Comparison of ENCODE assay signal across 8 cellular contexts in genomic region chr9:70411930-70412677, GRCh38. TPM values are rescaled to one million over a fixed set of nuclear protein-coding genes. Genes with fewer than 3 reads are reported as not detected.
DNase-seq lines count a peak whose midpoint lies in the region; ATAC-seq, FAIRE-seq and TF ChIP-seq lines count a peak whose summit lies in the region.

No MANE protein-coding gene starts in this region.

- DNase-seq in SIG-M5 treated with dmso at 0.1 percent for 504 hours (lab: John Stamatoyannopoulos, UW; ENCODE audit: unreplicated experiment) (peak; percentile 50), SIG-M5 (lab: John Stamatoyannopoulos, UW) (no peak), T-helper 9 cell (peak; percentile 71), GM12878 (ENCODE audit: low read depth, low spot score) (peak; percentile 51)

- peak overlapping the region; percentile 51 for H3K9ac ChIP-seq in GM12878 (ENCODE audit: control insufficient read depth, insufficient read depth, low read length)

- SMC1A ChIA-PET in GM12878 (lab: Charles Lee; ENCODE audit: uncharacterized antibody, unreplicated experiment): interaction anchor here (0.6 to 1.9 kb wide), 4 partner anchors 12 to 151 kb away, joined by 3 to 4 read pairs (median 4); no protein-coding TSS in a partner anchor

- in situ Hi-C loops in GM12878 (cut with MboI): loop anchor here (25.0 kb wide), 2 partner anchors 1500 to 1775 kb away; partner anchors contain the start of genes ABHD17B and C9orf85

- H3K27ac ChIP-seq in GM12878 (ENCODE audit: control insufficient read depth, insufficient read depth): peak overlapping the region; percentile 40
- H3K27ac ChIP-seq in skin epidermis: peak overlapping the region; percentile 90 to 100 (median 97)

- 0 out of 2 replicates have a peak, but pooled peaks cover 2% of the 10 kb centered on the region for H3K79me2 ChIP-seq in GM12878 (ENCODE audit: control insufficient read depth, insufficient read depth, low read length)

- no peaks in the 10 kb centered on the region for H4K20me1 ChIP-seq in GM12878 (ENCODE audit: control insufficient read depth, insufficient read depth)

- BruUV-seq in GM12878 (replicated peaks; lab: Mats Ljungman, UMichigan): no TSS peak

- intact Hi-C loops in GM12878 (cut with micrococcal nuclease; ENCODE audit: unreplicated experiment): loop anchor here (5.0 kb wide), 4 partner anchors 70 to 190 kb away; no protein-coding TSS in a partner anchor

- H3K4me3 ChIP-seq in GM12878 (peak overlapping the region; percentile 81), iPS-11a (ENCODE audit: low read depth, low read length) (peak overlapping the region; percentile 63), skin epidermis (peak overlapping the region; percentile 65 to 89 (median 77))

- no peak for TF ChIP-seq RAD21 in GM12878 (IDR thresholded peaks at IDR 0.05; ENCODE audit: insufficient read depth, low read depth, low read length)

- H3K9me3 ChIP-seq in GM12878 (replicated peaks; ENCODE audit: control insufficient read depth, insufficient read depth, low read length): no peaks in the 10 kb centered on the region

- no peaks in the 10 kb centered on the region for H3K27me3 ChIP-seq in GM12878 (replicated peaks in 1 of 2; ENCODE audit: control insufficient read depth in 2 of 2, insufficient read depth in 2 of 2, low read length in 1 of 2)

- ATAC-seq in HG03432 (IDR thresholded peaks at IDR 0.05; ENCODE audit: unreplicated experiment) (peak; percentile 32), GM12878 (peak; percentile 48), GM19397 (IDR thresholded peaks at IDR 0.05; ENCODE audit: unreplicated experiment) (no peak)

- RAD21 ChIA-PET in GM12878 (lab: Charles Lee; ENCODE audit: unreplicated experiment): interaction anchor here (1.0 to 2.2 kb wide), 3 partner anchors 8 to 190 kb away, joined by 3 to 7 read pairs (median 5); no protein-coding TSS in a partner anchor

- CTCF ChIA-PET in GM12878 (lab: Yijun Ruan, JAX): interaction anchor here (1.1 to 1.3 kb wide), 3 partner anchors 71 to 148 kb away, joined by 3 to 4 read pairs (median 4); no protein-coding TSS in a partner anchor

- H2AFZ ChIP-seq in GM12878 (ENCODE audit: control insufficient read depth, low read depth, low read length): peak overlapping the region; percentile 83

- no peak for TF ChIP-seq POLR2A in GM12878 (IDR thresholded peaks at IDR 0.05; ENCODE audit: low read depth, low read length)

- FAIRE-seq in GM12878 (lab: Jason Lieb, UNC): peak; percentile 72

- no peaks in the 10 kb centered on the region for H3K36me3 ChIP-seq in GM12878 (ENCODE audit: control insufficient read depth in 2 of 2, insufficient read depth in 2 of 2, low read length in 1 of 2)

- TF ChIP-seq CTCF in GM12878 (IDR thresholded peaks at IDR 0.05 in 2 of 3, conservative IDR thresholded peaks at IDR 0.05 in 1 of 3; ENCODE audit: control insufficient read depth in 2 of 3, extremely low read depth in 1 of 3, insufficient read depth in 1 of 3, low read depth in 3 of 3, low read length in 3 of 3): no peak

- 3% methylated on average over 34 of the region's 34 CpGs for WGBS in GM12878 (ENCODE audit: insufficient coverage, insufficient replicate concordance, low lambda C conversion rate, missing lambda C conversion rate)

- TF ChIP-seq EP300 in GM12878 (IDR thresholded peaks at IDR 0.05; ENCODE audit: borderline replicate concordance in 1 of 2, control insufficient read depth in 1 of 2, low read depth in 2 of 2, low read length in 2 of 2): no peak

- H3K4me2 ChIP-seq in GM12878 (ENCODE audit: control insufficient read depth, insufficient read depth): peak overlapping the region; percentile 100

- POLR2A ChIA-PET in GM12878 (lab: Charles Lee): interaction anchor here (0.5 to 2.2 kb wide), 6 partner anchors 8 to 24 kb away, joined by 3 to 9 read pairs (median 4); no protein-coding TSS in a partner anchor

- peaks cover 18% of the 10 kb centered on the region for H3K4me1 ChIP-seq in GM12878 (ENCODE audit: control insufficient read depth, insufficient read depth, low read length)

TF ChIP-seq in GM12878, 131 proteins besides CTCF, POLR2A, EP300 and RAD21 (continues in another document):
- no peak for TF ChIP-seq ASH2L (IDR thresholded peaks at IDR 0.05; ENCODE audit: borderline replicate concordance, low read depth)
- no peak for TF ChIP-seq ZZZ3 (IDR thresholded peaks at IDR 0.05; ENCODE audit: control insufficient read depth, insufficient read length, low read depth)
- no peak for TF ChIP-seq ATF3 (IDR thresholded peaks at IDR 0.05; ENCODE audit: borderline replicate concordance, extremely low read depth, low read depth, low read length)
- TF ChIP-seq CBX3 (IDR thresholded peaks at IDR 0.05; ENCODE audit: borderline replicate concordance, low read depth): no peak
- no peak for TF ChIP-seq SREBF1 (IDR thresholded peaks at IDR 0.05; ENCODE audit: low read length)
- 0 out of 2 replicates have a peak, but pooled peaks have one; percentile 6 for TF ChIP-seq NKRF (conservative IDR thresholded peaks at IDR 0.05)
- TF ChIP-seq SREBF2 (IDR thresholded peaks at IDR 0.05; ENCODE audit: low read length): no peak
- TF ChIP-seq E2F4 (IDR thresholded peaks at IDR 0.05; ENCODE audit: low read depth, low read length): no peak
- TF ChIP-seq SUPT20H (IDR thresholded peaks at IDR 0.05; ENCODE audit: borderline replicate concordance, control insufficient read depth, low read depth, low read length): no peak
- TF ChIP-seq MEF2A (IDR thresholded peaks at IDR 0.05; ENCODE audit: insufficient read depth, low read depth, low read length): 0 out of 2 replicates have a peak, but pooled peaks have one; percentile 46
- TF ChIP-seq MAX (IDR thresholded peaks at IDR 0.05; ENCODE audit: low read depth, low read length): no peak
- no peak for TF ChIP-seq NRF1 (conservative IDR thresholded peaks at IDR 0.05; ENCODE audit: low read depth, low read length)

RNA-seq across cellular contexts. Expression of gene KLF9, which starts 2.4 kb away (rescaled TPM):
- 4.6 and 5.6 TPM in 2 replicates for total RNA-seq in GM12878 (2013; cell fraction: nucleolus; rRNA removed)
- total RNA-seq in GM12878 (2014; rRNA removed): 0.87 and 0.90 TPM in 2 replicates
- total RNA-seq in GM12878 (2014; rRNA removed; fragmentation: Illumina TruSeq; extraction: Trizol): 0.76 and 1.1 TPM in 2 replicates
- 0.95 and 1.1 TPM in 2 replicates for total RNA-seq in GM12878 (2021)
- polyA plus RNA-seq in GM12878 (2011; ENCODE audit: low read depth): 0.80 TPM
- polyA plus RNA-seq in GM12878 (2011; rRNA removed): 0.96 and 1.2 TPM in 2 replicates
- 0.53 and 0.60 TPM in 2 replicates for polyA plus RNA-seq in GM12878 (2011; cell fraction: cytosol; rRNA removed)
- polyA plus RNA-seq in GM12878 (2011; cell fraction: nucleus; rRNA removed): 0.39 and 0.48 TPM in 2 replicates
- polyA plus RNA-seq in GM12878 (2012): 1.2 and 1.6 TPM in 2 replicates
- 0.96 and 1.2 TPM in 2 replicates for polyA plus RNA-seq in GM12878 (2014; fragmentation: Illumina TruSeq; extraction: Trizol)
- polyA plus RNA-seq in GM12878 (2014; fragmentation: Nextera tagmentation; extraction: Ambion mirVana): under 1 TPM; 0.35 to 0.53 TPM
- polyA plus RNA-seq in GM12878 (2014; rRNA removed): 0.63 and 0.90 TPM in 2 replicates
- under 1 TPM; 0.09 to 0.10 TPM for polyA plus RNA-seq in GM12878 (2016; fragmentation: Nextera tagmentation; extraction: Ambion mirVana)
- 0.95 and 1.2 TPM in 2 replicates for polyA minus RNA-seq in GM12878 (2011; rRNA and poly(A)+ RNA removed)
- polyA minus RNA-seq in GM12878 (2011; cell fraction: cytosol; rRNA and poly(A)+ RNA removed): 0.31 and 0.40 TPM in 2 replicates
- 0.60 and 0.77 TPM in 2 replicates for polyA minus RNA-seq in GM12878 (2011; cell fraction: nucleus; rRNA and poly(A)+ RNA removed)
